Comparison of ENCODE assay signal across 29 cellular contexts in the genomic region with DNA sequence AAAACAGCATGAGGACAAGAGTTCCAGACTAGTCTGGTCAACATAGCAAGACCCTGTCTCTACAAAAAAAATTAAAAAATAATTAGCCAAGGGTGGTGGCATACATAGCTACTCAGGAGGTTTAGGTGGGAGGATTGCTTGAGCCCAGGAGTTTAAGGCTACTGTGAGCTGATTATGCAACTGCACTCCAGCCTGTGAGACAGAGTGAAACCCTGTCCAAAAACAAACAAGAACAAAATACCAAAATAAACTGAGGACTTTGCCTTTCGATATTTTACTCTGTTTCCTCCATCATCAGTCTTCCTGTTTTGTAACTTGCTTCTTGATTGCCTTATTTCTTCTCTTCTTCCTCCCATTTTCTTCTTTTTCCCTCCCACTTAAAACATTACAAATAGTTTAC.
"Had no signal": no experiment of that assay in that cellular context is flagged by ENCODE, and none has a peak within 500 bp of the region (broad histone marks: within the 10 kb centered on the region; RNA-seq: fewer than 3 reads in every experiment).

No MANE protein-coding gene starts in this region.

- H3K4me1 Mint-ChIP-seq: activated CD4-positive, alpha-beta memory T cell treated with anti-CD3 and anti-CD28 coated beads, Interleukin-2, amount 10 ng/mL, durations not matched to agents 7 days and 5 days; activated CD4-positive, alpha-beta T cell treated with anti-CD3 and anti-CD28 coated beads, Interleukin-2, amount 10 ng/mL, durations not matched to agents 7 days and 5 days; activated T-helper 17 cell treated with anti-CD3 and anti-CD28 coated beads, Interleukin-2, amount 50 U/mL, for 72 hours; stimulated activated naive B cell treated with anti-CD40 and anti-IgM and Interleukin-4, amounts not matched to agents 10 μg/mL and 1 μg/mL and 100 μg/mL, for 72 hours had no signal

- H3K9me3 ChIP-seq: esophagus squamous epithelium, heart right ventricle, left lung, mucosa of descending colon, right atrium auricular region, stomach, suprapubic skin, tibial artery, upper lobe of right lung had no signal

- H3K36me3 Mint-ChIP-seq: natural killer cell treated with Interleukin-12 subunit alpha and Interleukin-12 subunit beta and Interleukin-15 and Interleukin-18, amount 100 ng/mL, for 72 hours; stimulated activated naive B cell treated with anti-CD40 and anti-IgM and Interleukin-4, amounts not matched to agents 10 μg/mL and 1 μg/mL and 100 μg/mL, for 72 hours had no signal

- H3K36me3 ChIP-seq: esophagus squamous epithelium, heart right ventricle, left lung, right atrium auricular region, stomach, suprapubic skin, tibial artery, upper lobe of right lung had no signal

- H3K4me3 ChIP-seq: esophagus squamous epithelium, heart right ventricle, left lung, lung, mucosa of descending colon, right atrium auricular region, stomach, suprapubic skin, tibial artery, upper lobe of right lung had no signal

- DNase-seq: activated CD4-positive, alpha-beta memory T cell treated with anti-CD3 and anti-CD28 coated beads, Interleukin-2, amount 10 ng/mL, durations not matched to agents 7 days and 5 days; activated CD4-positive, alpha-beta T cell treated with anti-CD3 and anti-CD28 coated beads, Interleukin-2, amount 10 ng/mL, durations not matched to agents 7 days and 5 days; activated CD4-positive, CD25-positive, alpha-beta regulatory T cell treated with anti-CD3 and anti-CD28 coated beads, Interleukin-2, amount 50 U/mL, for 72 hours; activated CD8-positive, alpha-beta memory T cell treated with anti-CD3 and anti-CD28 coated beads, Interleukin-2, amount 50 U/mL, for 48 hours; activated gamma-delta T cell treated with Interleukin-2 at 50 U/mL for 16 hours; activated naive CD4-positive, alpha-beta T cell treated with anti-CD3 and anti-CD28 coated beads, Interleukin-2, amount 50 U/mL, for 16 hours; activated T-cell treated with anti-CD3 and anti-CD28 coated beads, Interleukin-2, amount 50 U/mL, for 24 hours; amygdala; central memory CD4-positive, alpha-beta T cell; effector CD8-positive, alpha-beta T cell; esophagus squamous epithelium; foreskin fibroblast; heart right ventricle; left lung; mucosa of descending colon; stimulated activated CD4-positive, alpha-beta T cell treated with anti-CD3 and anti-CD28 coated beads, Interleukin-15, amount 100 ng/mL, for 24 hours; stimulated activated CD4-positive, alpha-beta T cell treated with anti-CD3 and anti-CD28 coated beads, Interleukin-2, amount 100 ng/mL, for 24 hours; stimulated activated naive B cell treated with anti-CD40 and anti-IgM and Interleukin-4, amounts not matched to agents 10 μg/mL and 1 μg/mL and 100 μg/mL, for 72 hours; stomach; T-helper 9 cell; tibial artery; upper lobe of right lung had no signal

- H3K9me3 Mint-ChIP-seq: activated CD4-positive, alpha-beta T cell treated with anti-CD3 and anti-CD28 coated beads, Interleukin-2, amount 10 ng/mL, durations not matched to agents 7 days and 5 days; T-helper 1 cell treated with Interleukin-12 subunit alpha and Interleukin-12 subunit beta and Interleukin-4 antibody, amounts not matched to agents 30 μg/mL and 1 μg/mL, for 36 hours had no signal

- H3K27ac ChIP-seq: epithelial cell of prostate, esophagus squamous epithelium, left lung, right atrium auricular region, stomach, suprapubic skin, tibial artery, upper lobe of right lung had no signal

- H3K27me3 ChIP-seq: esophagus squamous epithelium, heart right ventricle, left lung, right atrium auricular region, stomach, suprapubic skin, tibial artery, upper lobe of right lung had no signal

- H3K27ac Mint-ChIP-seq: activated CD4-positive, alpha-beta memory T cell treated with anti-CD3 and anti-CD28 coated beads, Interleukin-2, amount 10 ng/mL, durations not matched to agents 7 days and 5 days; activated CD4-positive, alpha-beta T cell treated with anti-CD3 and anti-CD28 coated beads, Interleukin-2, amount 10 ng/mL, durations not matched to agents 7 days and 5 days; activated T-cell treated with anti-CD3 and anti-CD28 coated beads, Interleukin-2, amount 50 U/mL, for 24 hours; activated T-helper 17 cell treated with anti-CD3 and anti-CD28 coated beads, Interleukin-2, amount 50 U/mL, for 72 hours; natural killer cell treated with Interleukin-12 subunit alpha and Interleukin-12 subunit beta and Interleukin-15 and Interleukin-18, amount 100 ng/mL, for 72 hours; stimulated activated naive B cell treated with anti-CD40 and anti-IgM and Interleukin-4, amounts not matched to agents 10 μg/mL and 1 μg/mL and 100 μg/mL, for 72 hours; T-helper 1 cell treated with Interleukin-12 subunit alpha and Interleukin-12 subunit beta and Interleukin-4 antibody, amounts not matched to agents 30 μg/mL and 1 μg/mL, for 36 hours had no signal

- H3K4me1 ChIP-seq: esophagus squamous epithelium, heart right ventricle, left lung, right atrium auricular region, stomach, suprapubic skin, tibial artery, upper lobe of right lung had no signal

- H3K4me3 Mint-ChIP-seq: activated CD4-positive, alpha-beta memory T cell treated with anti-CD3 and anti-CD28 coated beads, Interleukin-2, amount 10 ng/mL, durations not matched to agents 7 days and 5 days; activated CD4-positive, alpha-beta T cell treated with anti-CD3 and anti-CD28 coated beads, Interleukin-2, amount 10 ng/mL, durations not matched to agents 7 days and 5 days; activated T-cell treated with anti-CD3 and anti-CD28 coated beads, Interleukin-2, amount 50 U/mL, for 24 hours; activated T-helper 17 cell treated with anti-CD3 and anti-CD28 coated beads, Interleukin-2, amount 50 U/mL, for 72 hours; natural killer cell treated with Interleukin-12 subunit alpha and Interleukin-12 subunit beta and Interleukin-15 and Interleukin-18, amount 100 ng/mL, for 72 hours; stimulated activated naive B cell treated with anti-CD40 and anti-IgM and Interleukin-4, amounts not matched to agents 10 μg/mL and 1 μg/mL and 100 μg/mL, for 72 hours; T-helper 1 cell treated with Interleukin-12 subunit alpha and Interleukin-12 subunit beta and Interleukin-4 antibody, amounts not matched to agents 30 μg/mL and 1 μg/mL, for 36 hours had no signal

- H3K27me3 Mint-ChIP-seq: activated CD4-positive, alpha-beta memory T cell treated with anti-CD3 and anti-CD28 coated beads, Interleukin-2, amount 10 ng/mL, durations not matched to agents 7 days and 5 days; activated CD4-positive, alpha-beta T cell treated with anti-CD3 and anti-CD28 coated beads, Interleukin-2, amount 10 ng/mL, durations not matched to agents 7 days and 5 days; activated T-cell treated with anti-CD3 and anti-CD28 coated beads, Interleukin-2, amount 50 U/mL, for 24 hours; activated T-helper 17 cell treated with anti-CD3 and anti-CD28 coated beads, Interleukin-2, amount 50 U/mL, for 72 hours; natural killer cell treated with Interleukin-12 subunit alpha and Interleukin-12 subunit beta and Interleukin-15 and Interleukin-18, amount 100 ng/mL, for 72 hours; stimulated activated naive B cell treated with anti-CD40 and anti-IgM and Interleukin-4, amounts not matched to agents 10 μg/mL and 1 μg/mL and 100 μg/mL, for 72 hours had no signal
